ENCODE assay signal across 8 cellular contexts in the genomic region with DNA sequence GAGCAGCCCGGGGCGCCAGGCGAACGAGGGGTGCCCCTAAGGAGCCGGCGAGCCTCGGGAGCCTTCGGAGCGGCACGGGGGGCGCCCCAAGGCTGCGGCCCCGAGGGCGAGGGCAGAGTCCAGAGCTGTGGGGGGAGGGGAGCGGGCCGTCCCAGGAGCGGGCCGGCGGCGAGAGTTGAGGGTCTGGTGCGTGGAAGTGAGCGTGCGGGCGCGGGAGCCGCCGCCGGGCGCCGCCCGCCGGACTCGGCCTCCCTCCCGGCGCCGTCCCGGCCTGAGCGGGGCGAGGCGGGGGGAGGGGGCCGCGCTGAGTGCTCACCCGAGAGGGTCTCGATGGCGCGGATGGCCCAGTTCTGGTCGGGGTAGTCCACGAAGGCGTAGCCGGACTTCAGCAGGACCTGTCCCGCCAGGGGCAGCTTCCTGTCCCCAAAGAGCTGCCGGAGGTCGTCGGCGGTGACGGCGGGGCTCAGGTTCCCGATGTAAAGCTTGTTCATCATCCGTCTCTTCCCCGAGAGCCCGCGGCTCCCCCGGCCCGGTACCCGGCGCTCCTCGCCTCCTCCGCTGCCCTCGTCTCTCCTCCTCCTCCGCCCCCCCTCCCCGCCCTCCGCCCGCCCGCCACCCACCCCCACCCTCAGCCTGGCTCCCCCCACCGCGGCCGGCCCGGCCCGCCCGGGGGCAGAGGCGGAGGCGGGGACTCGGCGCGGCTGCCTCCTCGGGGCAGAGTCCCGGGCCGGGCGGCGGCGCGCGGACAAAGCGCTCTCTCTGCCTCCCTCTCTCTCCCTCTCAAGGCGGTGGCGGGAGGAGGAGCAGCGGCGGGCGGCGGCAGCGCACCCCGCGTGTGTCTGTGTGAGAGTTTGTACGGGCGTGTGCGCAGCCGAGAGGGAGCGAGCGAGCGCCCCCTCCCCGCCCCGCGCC. TPM values are rescaled to one million over a fixed set of nuclear protein-coding genes. Genes with fewer than 3 reads are reported as not detected.
A peak's percentile ranks its signal among the peaks of the same experiment; 100 is the strongest.
DNase-seq lines count a peak whose midpoint lies in the region; ATAC-seq and TF ChIP-seq lines count a peak whose summit lies in the region.

A gene (minus strand): TSS at position 576 of the 912 bp plus-strand sequence. CDS start 82 bp downstream, at position 494.

- peaks cover 4% of the 10 kb centered on the region for H3K4me1 Mint-ChIP-seq in activated T-helper 17 cell treated with anti-CD3 and anti-CD28 coated beads, Interleukin-2, amount 50 U/mL, for 72 hours
- H3K4me1 Mint-ChIP-seq in nephron progenitor cell, result peaks cover 49% of the 10 kb centered on the region

- intact Hi-C loops in tibial artery (cut with DNase I; ENCODE audit: low total_unique reads), result no loop called here

- H3K27ac Mint-ChIP-seq in activated T-helper 17 cell treated with anti-CD3 and anti-CD28 coated beads, Interleukin-2, amount 50 U/mL, for 72 hours, result no peak within 1 kb of the TSS
- peak within 1 kb of the TSS; percentile 100 for H3K27ac Mint-ChIP-seq in nephron progenitor cell

- H3K9me3 Mint-ChIP-seq in activated T-helper 17 cell treated with anti-CD3 and anti-CD28 coated beads, Interleukin-2, amount 50 U/mL, for 72 hours, result no peaks in the 10 kb centered on the region
- H3K9me3 Mint-ChIP-seq in nephron progenitor cell, result peaks cover 33% of the 10 kb centered on the region

- H3K27ac ChIP-seq in tibial artery, result peak within 1 kb of the TSS in 1 of 2 donors; percentile 29

- peaks cover 6% of the 10 kb centered on the region for H3K36me3 Mint-ChIP-seq in activated T-helper 17 cell treated with anti-CD3 and anti-CD28 coated beads, Interleukin-2, amount 50 U/mL, for 72 hours (ENCODE audit: low read depth)
- peaks cover 36% of the 10 kb centered on the region for H3K36me3 Mint-ChIP-seq in nephron progenitor cell (ENCODE audit: low read depth)

- DNase-seq in NCI-H1417 (lab: John Stamatoyannopoulos, UW), result peak; percentile 12 to 59 (median 56)
- no peak for DNase-seq in NCI-H1417 treated with DMSO at 0.1 percent for 48 hours (lab: John Stamatoyannopoulos, UW)
- no peak for DNase-seq in NT2/D1 (ENCODE audit: low read depth, low spot score)
- DNase-seq in fibroblast of pulmonary artery (ENCODE audit: low read depth), result peak; percentile 87
- DNase-seq in nephron progenitor cell, result peak; percentile 86
- peak; percentile 44 to 66 for DNase-seq in tibial artery

- H3K9me3 ChIP-seq in NT2/D1 (ENCODE audit: insufficient read depth, low read length), result peaks cover 8% of the 10 kb centered on the region; the same call in 1 of the 2 replicates
- no peaks in the 10 kb centered on the region for H3K9me3 ChIP-seq in tibial artery

- TF ChIP-seq CTCF in fibroblast of pulmonary artery (IDR thresholded peaks at IDR 0.05; ENCODE audit: low read length, missing control alignments) (no peak), nephron progenitor cell (IDR thresholded peaks at IDR 0.05) (no peak), tibial artery (IDR thresholded peaks at IDR 0.05) (no peak)

- no peaks in the 10 kb centered on the region for H3K4me1 ChIP-seq in NT2/D1 (ENCODE audit: insufficient read depth, insufficient read length)
- H3K4me1 ChIP-seq in tibial artery, result peaks cover 0 to 36% (median 32%) of the 10 kb centered on the region in 4 donors

- H3K9ac ChIP-seq in NT2/D1 (ENCODE audit: insufficient read length, low read depth), result peak within 1 kb of the TSS; percentile 98

- H3K36me3 ChIP-seq in NT2/D1 (ENCODE audit: insufficient read depth, insufficient read length, low read length) (peaks cover 37% of the 10 kb centered on the region), tibial artery (no peaks in the 10 kb centered on the region)

- H3K27me3 Mint-ChIP-seq in activated T-helper 17 cell treated with anti-CD3 and anti-CD28 coated beads, Interleukin-2, amount 50 U/mL, for 72 hours, result peaks cover 60% of the 10 kb centered on the region
- H3K27me3 Mint-ChIP-seq in nephron progenitor cell (ENCODE audit: low read depth, poor library complexity), result no peaks in the 10 kb centered on the region

- peak; percentile 60 for ATAC-seq in HG02938 (IDR thresholded peaks at IDR 0.05; ENCODE audit: unreplicated experiment)
- ATAC-seq in activated T-helper 17 cell treated with anti-CD3 and anti-CD28 coated beads, Interleukin-2, amount 50 U/mL, for 72 hours (replicated peaks), result peak; percentile 77

- no peaks in the 10 kb centered on the region for H3K27me3 ChIP-seq in NT2/D1 (ENCODE audit: insufficient read depth, insufficient read length)
- H3K27me3 ChIP-seq in tibial artery, result peaks cover 0 to 73% of the 10 kb centered on the region in 2 donors

- peak within 1 kb of the TSS; percentile 76 for H3K4me3 Mint-ChIP-seq in activated T-helper 17 cell treated with anti-CD3 and anti-CD28 coated beads, Interleukin-2, amount 50 U/mL, for 72 hours
- H3K4me3 Mint-ChIP-seq in nephron progenitor cell, result peak within 1 kb of the TSS; percentile 97

- H3K4me3 ChIP-seq in NT2/D1 (ENCODE audit: insufficient read length, low read depth) (peak within 1 kb of the TSS; percentile 88), fibroblast of pulmonary artery (replicated peaks; ENCODE audit: low read depth, low read length) (peak within 1 kb of the TSS; percentile 87), tibial artery (peak within 1 kb of the TSS; percentile 46 to 62)

RNA-seq across cellular contexts. Expression of the gene that starts here (rescaled TPM):
- under 1 TPM; 0.28 to 0.82 TPM for total RNA-seq in activated T-helper 17 cell treated with anti-CD3 and anti-CD28 coated beads, Interleukin-2, amount 50 U/mL, for 72 hours

Comparison
In these comparisons a context has a peak if more than half of its experiments do, and no peak if none do; other contexts are left out.
1. DNase-seq: peak in NCI-H1417 (3 of 3), fibroblast of pulmonary artery (single experiment), nephron progenitor cell (single experiment) and tibial artery (2 of 2); none in NCI-H1417 treated with DMSO at 0.1 percent for 48 hours (single experiment) and NT2/D1 (single experiment).
2. Peak in ATAC-seq in activated T-helper 17 cell treated with anti-CD3 and anti-CD28 coated beads, Interleukin-2, amount 50 U/mL, for 72 hours; RNA of the gene not detected or under 1 TPM.
3. Peak in every context shown above with its lines, with median percentiles within 50 percentile points of each other: H3K4me3 ChIP-seq.